Comparison of ENCODE assay signal across 8 cellular contexts in the genomic region with DNA sequence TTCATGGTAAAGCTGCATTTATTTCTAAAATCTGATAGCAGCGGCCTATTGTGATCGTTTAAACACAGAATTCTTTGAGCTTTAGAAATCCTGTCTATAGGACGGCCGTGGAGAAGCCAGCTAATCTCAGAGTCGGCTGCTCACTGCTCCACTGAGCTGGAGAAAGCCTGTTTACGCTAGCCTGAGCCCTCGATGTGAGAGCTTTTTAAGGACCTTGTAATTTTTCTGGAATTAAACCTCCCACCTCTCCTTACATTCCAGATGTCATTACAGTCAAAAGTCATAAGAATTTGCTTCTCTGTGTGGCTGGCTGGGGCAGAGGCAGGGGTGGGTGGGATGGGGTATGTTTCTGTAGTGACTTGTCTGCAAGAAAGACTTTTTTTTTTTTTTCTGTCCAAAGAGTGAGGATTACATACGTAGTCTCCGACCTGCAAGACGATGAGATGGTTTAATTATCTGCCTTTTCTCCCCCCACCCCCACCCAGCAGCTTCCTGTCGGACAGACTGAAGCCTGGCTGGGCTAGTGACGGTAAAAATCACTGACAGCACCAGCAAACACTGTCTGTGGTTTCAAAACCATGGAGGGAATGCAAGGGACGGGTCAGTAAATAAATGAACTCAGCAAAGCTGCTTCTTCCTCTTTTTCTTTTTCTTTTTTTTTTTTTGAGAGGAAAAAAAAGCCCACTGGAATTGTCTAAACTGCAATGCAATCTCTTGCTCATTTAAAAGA. TPM values are rescaled to one million over a fixed set of nuclear protein-coding genes. Genes with fewer than 3 reads are reported as not detected.
A peak's percentile ranks its signal among the peaks of the same experiment; 100 is the strongest.
DNase-seq lines count a peak whose midpoint lies in the region; TF ChIP-seq lines count a peak whose summit lies in the region.

No MANE protein-coding gene starts in this region.

- H3K36me3 ChIP-seq in BLaER1: 0 out of 2 replicates have a peak, but pooled peaks cover 7% of the 10 kb centered on the region
- no peaks in the 10 kb centered on the region for H3K36me3 ChIP-seq in Loucy (ENCODE audit: insufficient read depth, low read length)
- no peaks in the 10 kb centered on the region for H3K36me3 ChIP-seq in uterus
- H3K36me3 ChIP-seq in H7 (replicated peaks; ENCODE audit: control insufficient read depth, insufficient read depth, low read length): no peaks in the 10 kb centered on the region

- DNase-seq in brain pericyte (ENCODE audit: low read depth, low spot score): peak; percentile 31
- peak; percentile 67 for DNase-seq in mesenteric fat pad (ENCODE audit: low spot score)
- peak in 1 of 2 donors; percentile 34 for DNase-seq in uterus
- no peak for DNase-seq in stimulated activated naive CD4-positive, alpha-beta T cell (lab: John Stamatoyannopoulos, UW)
- no peak for DNase-seq in DMS79 treated with DMSO at 0.1 percent for 48 hours (lab: John Stamatoyannopoulos, UW)
- DNase-seq in H7: no peak

- intact Hi-C loops in uterus (cut with DNase I; ENCODE audit: low total_unique reads): no loop called here

- H4K20me1 ChIP-seq in BLaER1: no peaks in the 10 kb centered on the region
- H4K20me1 ChIP-seq in Loucy (ENCODE audit: insufficient read depth, low read length, poor library complexity, severe bottlenecking): no peaks in the 10 kb centered on the region

- no peaks in the 10 kb centered on the region for H3K79me2 ChIP-seq in Loucy (ENCODE audit: insufficient read depth, low read length)

- TF ChIP-seq CTCF in Loucy (conservative IDR thresholded peaks at IDR 0.05; ENCODE audit: low read length) (no peak), uterus (IDR thresholded peaks at IDR 0.05) (no peak)

- peak overlapping the region; percentile 68 for H3K9ac ChIP-seq in BLaER1
- H3K9ac ChIP-seq in Loucy (ENCODE audit: low read depth, low read length, poor library complexity, severe bottlenecking): peak overlapping the region; percentile 61

- peak overlapping the region; percentile 94 for H3K4me2 ChIP-seq in BLaER1
- H3K4me2 ChIP-seq in Loucy (ENCODE audit: low read depth, low read length, poor library complexity, severe bottlenecking): peak overlapping the region; percentile 91

- no peak for TF ChIP-seq POLR2A in uterus (IDR thresholded peaks at IDR 0.05)

- peak overlapping the region; percentile 82 for H3K27ac ChIP-seq in BLaER1
- H3K27ac ChIP-seq in uterus: peak overlapping the region; percentile 67 to 87

- peak overlapping the region; percentile 64 for H3K4me3 ChIP-seq in BLaER1
- no peak overlapping the region for H3K4me3 ChIP-seq in Loucy (ENCODE audit: low read length, poor library complexity, severe bottlenecking)
- no peak overlapping the region for H3K4me3 ChIP-seq in uterus
- H3K4me3 ChIP-seq in H7 (ENCODE audit: insufficient read depth, low read depth, low read length): no peak overlapping the region

- H3K9me2 ChIP-seq in Loucy (replicated peaks; ENCODE audit: low read depth, low read length): no peaks in the 10 kb centered on the region

- H3K27me3 ChIP-seq in BLaER1: no peaks in the 10 kb centered on the region
- no peaks in the 10 kb centered on the region for H3K27me3 ChIP-seq in Loucy (ENCODE audit: insufficient read depth, low read length, poor library complexity, severe bottlenecking)
- H3K27me3 ChIP-seq in uterus: no peaks in the 10 kb centered on the region
- H3K27me3 ChIP-seq in H7 (ENCODE audit: control insufficient read depth, insufficient read depth, low read length): no peaks in the 10 kb centered on the region

- H3K9me3 ChIP-seq in BLaER1: no peaks in the 10 kb centered on the region
- H3K9me3 ChIP-seq in Loucy (ENCODE audit: insufficient read depth, low read depth, low read length): no peaks in the 10 kb centered on the region
- H3K9me3 ChIP-seq in uterus: no peaks in the 10 kb centered on the region

- H3F3A ChIP-seq in Loucy (ENCODE audit: low read depth): no peaks in the 10 kb centered on the region

- no peak overlapping the region for H2AFZ ChIP-seq in Loucy (ENCODE audit: low read length)

- H3K4me1 ChIP-seq in BLaER1 (peaks cover 82% of the 10 kb centered on the region), Loucy (ENCODE audit: insufficient read depth, low read length, poor library complexity, severe bottlenecking) (peaks cover 58% of the 10 kb centered on the region), uterus (peaks cover 15 to 26% of the 10 kb centered on the region in 2 donors)

RNA-seq across cellular contexts. Expression of a gene that starts 31.8 kb away (rescaled TPM):
- total RNA-seq in mesenteric fat pad (146 TPM), uterus (100 to 1,000 TPM in 2 of 4 donors, 10 to 100 TPM in 2; 71.2 to 119 (median 102) TPM)
- total RNA-seq in H7 (2014; rRNA removed; shearing (Covaris generic)): 43.5 and 46.4 TPM in 2 replicates

RNA-seq across cellular contexts. Expression of a gene that starts 38.1 kb away (rescaled TPM):
- 5.7 TPM for total RNA-seq in mesenteric fat pad
- total RNA-seq in uterus: 10 to 100 TPM in 3 of 4 donors, 1 to 10 TPM in 1; 7.1 to 19.9 (median 11.0) TPM
- total RNA-seq in H7 (2014; rRNA removed; shearing (Covaris generic)): 7.5 and 8.1 TPM in 2 replicates

RNA-seq across cellular contexts. Expression of a gene that starts 38.4 kb away (rescaled TPM):
- total RNA-seq in mesenteric fat pad (7.2 TPM), uterus (10 to 100 TPM in 2 of 4 donors, 1 to 10 TPM in 2; 1.2 to 16.9 (median 8.5) TPM)
- 10.9 and 11.6 TPM in 2 replicates for total RNA-seq in H7 (2014; rRNA removed; shearing (Covaris generic))

Comparison
In these comparisons a context has a peak if more than half of its experiments do, and no peak if none do; other contexts are left out.
1. DNase-seq: peak in brain pericyte (single experiment) and mesenteric fat pad (single experiment); none in stimulated activated naive CD4-positive, alpha-beta T cell (0 of 6), DMS79 treated with DMSO at 0.1 percent for 48 hours (single experiment) and H7 (single experiment).